Comparison of ENCODE assay signal across 8 cellular contexts in genomic region chr2:234550511-234551107, GRCh38. TPM values are rescaled to one million over a fixed set of nuclear protein-coding genes. Genes with fewer than 3 reads are reported as not detected.
DNase-seq lines count a peak whose midpoint lies in the region; ATAC-seq lines count a peak whose summit lies in the region.

No MANE protein-coding gene starts in this region.

- H3K4me3 Mint-ChIP-seq in activated CD4-positive, alpha-beta memory T cell treated with anti-CD3 and anti-CD28 coated beads, Interleukin-2, amount 10 ng/mL, durations not matched to agents 7 days and 5 days = no peak overlapping the region

- peaks cover 6% of the 10 kb centered on the region for H3K9me3 Mint-ChIP-seq in activated CD4-positive, alpha-beta memory T cell treated with anti-CD3 and anti-CD28 coated beads, Interleukin-2, amount 10 ng/mL, durations not matched to agents 7 days and 5 days

- peaks cover 27% of the 10 kb centered on the region for H3K27me3 Mint-ChIP-seq in activated CD4-positive, alpha-beta memory T cell treated with anti-CD3 and anti-CD28 coated beads, Interleukin-2, amount 10 ng/mL, durations not matched to agents 7 days and 5 days

- no peak overlapping the region for H3K27ac Mint-ChIP-seq in activated CD4-positive, alpha-beta memory T cell treated with anti-CD3 and anti-CD28 coated beads, Interleukin-2, amount 10 ng/mL, durations not matched to agents 7 days and 5 days

- CTCF ChIA-PET in activated CD4-positive, alpha-beta memory T cell treated with anti-CD3 and anti-CD28 coated beads, Interleukin-2, amount 10 ng/mL, durations not matched to agents 7 days and 5 days (lab: Charles Lee) = interaction anchor here (1.1 kb wide), 1 partner anchor 566 kb away, joined by 7 read pairs; no protein-coding TSS in a partner anchor

- POLR2A ChIA-PET in activated CD4-positive, alpha-beta memory T cell treated with anti-CD3 and anti-CD28 coated beads, Interleukin-2, amount 10 ng/mL, durations not matched to agents 7 days and 5 days (lab: Charles Lee) = no interaction called here

- peaks cover 4% of the 10 kb centered on the region for H3K4me1 Mint-ChIP-seq in activated CD4-positive, alpha-beta memory T cell treated with anti-CD3 and anti-CD28 coated beads, Interleukin-2, amount 10 ng/mL, durations not matched to agents 7 days and 5 days

- peak; percentile 81 for DNase-seq in EL
- DNase-seq in NCI-H748 (lab: John Stamatoyannopoulos, UW; ENCODE audit: unreplicated experiment) = peak; percentile 90
- peak; percentile 63 for DNase-seq in activated CD4-positive, alpha-beta memory T cell treated with anti-CD3 and anti-CD28 coated beads, Interleukin-2, amount 10 ng/mL, durations not matched to agents 7 days and 5 days
- peak; percentile 25 for DNase-seq in effector CD8-positive, alpha-beta T cell (lab: John Stamatoyannopoulos, UW)
- DNase-seq in medulla oblongata (ENCODE audit: extremely low spot score) = peak; percentile 89
- peak; percentile 67 for DNase-seq in stimulated activated CD8-positive, alpha-beta memory T cell treated with anti-CD3 and anti-CD28 coated beads, Interleukin-4, amount 100 ng/mL, for 48 hours

- no peaks in the 10 kb centered on the region for H3K36me3 Mint-ChIP-seq in activated CD4-positive, alpha-beta memory T cell treated with anti-CD3 and anti-CD28 coated beads, Interleukin-2, amount 10 ng/mL, durations not matched to agents 7 days and 5 days (ENCODE audit: low read depth)

- peak; percentile 60 for ATAC-seq in HG03520 (IDR thresholded peaks at IDR 0.05; ENCODE audit: unreplicated experiment)
- ATAC-seq in HG03442 (IDR thresholded peaks at IDR 0.05; ENCODE audit: unreplicated experiment) = no peak

RNA-seq across cellular contexts. Expression of gene ARL4C, which starts 53.7 kb away (rescaled TPM):
- total RNA-seq in activated CD4-positive, alpha-beta memory T cell treated with anti-CD3 and anti-CD28 coated beads, Interleukin-2, amount 10 ng/mL, durations not matched to agents 7 days and 5 days = 100 to 1,000 TPM; 445 to 449 TPM

Comparison
In these comparisons a context has a peak if more than half of its experiments do, and no peak if none do; other contexts are left out.
1. DNase-seq: peak in every context shown above with its lines; median percentile 90 in NCI-H748; 89 in medulla oblongata; 81 in EL; 67 in stimulated activated CD8-positive, alpha-beta memory T cell treated with anti-CD3 and anti-CD28 coated beads, Interleukin-4, amount 100 ng/mL, for 48 hours; 63 in activated CD4-positive, alpha-beta memory T cell treated with anti-CD3 and anti-CD28 coated beads, Interleukin-2, amount 10 ng/mL, durations not matched to agents 7 days and 5 days; 25 in effector CD8-positive, alpha-beta T cell.